In genomic region chr2:11923935-11924334, GRCh38 we compare ENCODE assay signal across 19 cellular contexts.
"Had no signal": no experiment of that assay in that cellular context is flagged by ENCODE, and none has a peak within 500 bp of the region (broad histone marks: within the 10 kb centered on the region; RNA-seq: fewer than 3 reads in every experiment).

No MANE protein-coding gene starts in this region.

- DNase-seq: dorsolateral prefrontal cortex; effector memory CD4-positive, alpha-beta T cell; gastrocnemius medialis; heart right ventricle; hypothalamus; kidney glomerular epithelial cell; mammary epithelial cell; mucosa of descending colon; naive thymus-derived CD8-positive, alpha-beta T cell; posterior cingulate gyrus; spleen; stimulated activated CD4-positive, alpha-beta T cell treated with anti-CD3 and anti-CD28 coated beads, Interleukin-15, amount 100 ng/mL, for 24 hours; stimulated activated CD4-positive, alpha-beta T cell treated with anti-CD3 and anti-CD28 coated beads, Interleukin-1b, Interleukin-23, amount 100 ng/mL, for 48 hours; stimulated activated CD4-positive, alpha-beta T cell treated with anti-CD3 and anti-CD28 coated beads, Interleukin-4, amount 100 ng/mL, for 24 hours; tibial artery; uterus had no signal

- H3K27ac ChIP-seq: dorsolateral prefrontal cortex, epithelial cell of prostate, esophagus muscularis mucosa, gastrocnemius medialis, heart right ventricle, spleen, tibial artery, upper lobe of left lung, uterus had no signal

- H3K27me3 ChIP-seq: gastrocnemius medialis, spleen, tibial artery, upper lobe of left lung, uterus had no signal

- H3K4me3 ChIP-seq: dorsolateral prefrontal cortex, esophagus muscularis mucosa, gastrocnemius medialis, heart right ventricle, mucosa of descending colon, spleen, tibial artery, upper lobe of left lung, uterus had no signal

- H3K9me3 ChIP-seq: esophagus muscularis mucosa, gastrocnemius medialis, heart right ventricle, mucosa of descending colon, spleen, tibial artery, upper lobe of left lung, uterus had no signal

- H3K36me3 ChIP-seq: esophagus muscularis mucosa, gastrocnemius medialis, heart right ventricle, spleen, tibial artery, upper lobe of left lung, uterus had no signal
